In the genomic region with DNA sequence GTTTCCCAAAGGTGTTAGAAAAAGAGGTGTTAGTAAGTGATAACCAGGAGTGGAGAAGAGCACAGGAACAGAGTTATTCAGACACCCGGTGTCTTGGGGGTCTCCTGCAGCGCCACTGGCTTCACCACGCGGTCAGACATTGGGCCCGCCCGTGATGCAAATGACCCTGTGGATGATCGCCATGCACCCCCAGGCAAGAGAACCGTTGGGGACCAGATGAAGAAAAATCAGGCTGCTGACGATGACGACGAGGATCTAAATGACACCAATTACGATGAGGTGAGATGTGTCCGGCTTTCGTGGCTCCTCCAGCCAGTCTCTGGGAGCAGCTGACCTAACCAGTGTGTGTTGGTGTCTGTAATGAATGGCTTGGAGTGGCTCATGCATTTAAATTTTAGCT, we compare ENCODE assay signal across 16 cellular contexts. TPM values are rescaled to one million over a fixed set of nuclear protein-coding genes. Genes with fewer than 3 reads are reported as not detected.
DNase-seq lines count a peak whose midpoint lies in the region; ATAC-seq and TF ChIP-seq lines count a peak whose summit lies in the region.
"Had no signal": no experiment of that assay in that cellular context is flagged by ENCODE, and none has a peak within 500 bp of the region (broad histone marks: within the 10 kb centered on the region; RNA-seq: fewer than 3 reads in every experiment).

No MANE protein-coding gene starts in this region.

- H3K56ac ChIP-seq in H9 (ENCODE audit: insufficient read length, low read depth, low read length) = no peak overlapping the region

- no peaks in the 10 kb centered on the region for H3K9me3 ChIP-seq in H9 (ENCODE audit: control insufficient read depth, low read depth, low read length)

- no peak overlapping the region for H3K18ac ChIP-seq in H9 (ENCODE audit: insufficient read length, low read depth, low read length)

- peaks cover 4% of the 10 kb centered on the region; the same call in 1 of the 2 replicates for H3K79me2 ChIP-seq in H9 (ENCODE audit: insufficient read depth, low read length)

- TF ChIP-seq CTCF in H9 (conservative IDR thresholded peaks at IDR 0.05) = no peak
- TF ChIP-seq CTCF in nephron progenitor cell (IDR thresholded peaks at IDR 0.05) = no peak

- no peak overlapping the region for H3K9ac ChIP-seq in H9 (ENCODE audit: extremely low read depth, insufficient read length, low read length)
- H3K9ac ChIP-seq: KMS-11 had no signal

- no peaks in the 10 kb centered on the region for H3K27me3 Mint-ChIP-seq in activated CD4-positive, alpha-beta T cell treated with anti-CD3 and anti-CD28 coated beads, Interleukin-2, amount 10 ng/mL, durations not matched to agents 24 days and 14 days
- H3K27me3 Mint-ChIP-seq in H9 (ENCODE audit: low read depth) (0 out of 2 replicates have a peak, but pooled peaks cover 1% of the 10 kb centered on the region), nephron progenitor cell (ENCODE audit: low read depth, poor library complexity) (peaks cover 24% of the 10 kb centered on the region)
- no peaks in the 10 kb centered on the region for H3K27me3 Mint-ChIP-seq in activated naive CD8-positive, alpha-beta T cell treated with anti-CD3 and anti-CD28 coated beads, Interleukin-2, amount 10 ng/mL, durations not matched to agents 7 days and 5 days

- H3K4ac ChIP-seq in H9 (ENCODE audit: low read depth, low read length) = no peak overlapping the region

- intact Hi-C loops in activated CD4-positive, alpha-beta T cell treated with anti-CD3 and anti-CD28 coated beads, Interleukin-2, amount 10 ng/mL, durations not matched to agents 24 days and 14 days (cut with micrococcal nuclease) = loop anchor here (5.0 kb wide), 1 partner anchor 139 kb away; no protein-coding TSS in a partner anchor

- H2BK12ac ChIP-seq in H9 (ENCODE audit: insufficient read length, low read depth, low read length) = no peak overlapping the region

- DNase-seq in activated CD4-positive, alpha-beta T cell treated with anti-CD3 and anti-CD28 coated beads, Interleukin-2, amount 10 ng/mL, durations not matched to agents 24 days and 14 days = no peak
- DNase-seq in activated CD4-positive, alpha-beta T cell treated with anti-CD3 and anti-CD28 coated beads for 1 hour = no peak
- no peak for DNase-seq in H9
- DNase-seq in activated naive CD8-positive, alpha-beta T cell treated with anti-CD3 and anti-CD28 coated beads, Interleukin-2, amount 10 ng/mL, durations not matched to agents 7 days and 5 days = no peak
- DNase-seq in nephron progenitor cell = no peak
- no peak for DNase-seq in NCI-H1092 (lab: John Stamatoyannopoulos, UW)
- no peak for DNase-seq in C1 segment of cervical spinal cord (lab: John Stamatoyannopoulos, UW)
- DNase-seq: activated CD4-positive, alpha-beta T cell treated with anti-CD3 and anti-CD28 coated beads, Interleukin-2, amount 50 U/mL, for 1 hour; activated naive CD4-positive, alpha-beta T cell treated with anti-CD3 and anti-CD28 coated beads, Interleukin-2, amount 50 U/mL, for 16 hours; caudate nucleus; H7; NCI-H524; nucleus accumbens; stimulated activated naive CD4-positive, alpha-beta T cell had no signal

- peaks cover 16% of the 10 kb centered on the region for H3K23me2 ChIP-seq in H9 (ENCODE audit: insufficient read length, low read depth, low read length, poor library complexity, severe bottlenecking)

- H4K5ac ChIP-seq in H9 (ENCODE audit: insufficient read length, low read depth, low read length) = no peak overlapping the region

- H2BK15ac ChIP-seq in H9 (ENCODE audit: low read depth, low read length) = no peak overlapping the region

- ATAC-seq in activated naive CD8-positive, alpha-beta T cell treated with anti-CD3 and anti-CD28 coated beads, Interleukin-2, amount 10 ng/mL, durations not matched to agents 7 days and 5 days (ENCODE audit: low read depth) = no peak
- ATAC-seq in GM21360 (IDR thresholded peaks at IDR 0.05; ENCODE audit: unreplicated experiment) = no peak

- no peak overlapping the region for H4K8ac ChIP-seq in H9 (replicated peaks; ENCODE audit: insufficient read length, low read depth, low read length)

- peaks cover 10% of the 10 kb centered on the region for H3K79me1 ChIP-seq in H9 (ENCODE audit: insufficient read depth, low read depth, low read length, poor library complexity, severe bottlenecking)

- H2BK20ac ChIP-seq in H9 (ENCODE audit: low read depth, low read length, poor library complexity, severe bottlenecking) = no peak overlapping the region

- H4K20me1 ChIP-seq in H9 (ENCODE audit: control insufficient read depth, insufficient read depth, insufficient read length) = no peaks in the 10 kb centered on the region

- no peak overlapping the region for H3K14ac ChIP-seq in H9 (ENCODE audit: insufficient read depth, low read length)

- H3K27ac Mint-ChIP-seq in activated CD4-positive, alpha-beta T cell treated with anti-CD3 and anti-CD28 coated beads, Interleukin-2, amount 10 ng/mL, durations not matched to agents 24 days and 14 days = no peak overlapping the region
- peak overlapping the region in 1 of 3 experiments; percentile 26; a peak in 1 of 7 replicates for H3K27ac Mint-ChIP-seq in H9
- H3K27ac Mint-ChIP-seq in activated naive CD8-positive, alpha-beta T cell treated with anti-CD3 and anti-CD28 coated beads, Interleukin-2, amount 10 ng/mL, durations not matched to agents 7 days and 5 days = peak overlapping the region; percentile 59
- no peak overlapping the region for H3K27ac Mint-ChIP-seq in nephron progenitor cell

- H3K4me1 Mint-ChIP-seq in activated CD4-positive, alpha-beta T cell treated with anti-CD3 and anti-CD28 coated beads, Interleukin-2, amount 10 ng/mL, durations not matched to agents 24 days and 14 days = peaks cover 43% of the 10 kb centered on the region
- H3K4me1 Mint-ChIP-seq in H9 (peaks cover 26 to 27% of the 10 kb centered on the region in 2 experiments), nephron progenitor cell (peaks cover 43% of the 10 kb centered on the region)
- H3K4me1 Mint-ChIP-seq in activated naive CD8-positive, alpha-beta T cell treated with anti-CD3 and anti-CD28 coated beads, Interleukin-2, amount 10 ng/mL, durations not matched to agents 7 days and 5 days = peaks cover 34% of the 10 kb centered on the region

- H3K4me3 Mint-ChIP-seq in activated CD4-positive, alpha-beta T cell treated with anti-CD3 and anti-CD28 coated beads, Interleukin-2, amount 10 ng/mL, durations not matched to agents 24 days and 14 days = peak overlapping the region; percentile 40
- peak overlapping the region; percentile 67 to 93; a peak in 3 of 5 replicates for H3K4me3 Mint-ChIP-seq in H9
- peak overlapping the region; percentile 13 for H3K4me3 Mint-ChIP-seq in activated naive CD8-positive, alpha-beta T cell treated with anti-CD3 and anti-CD28 coated beads, Interleukin-2, amount 10 ng/mL, durations not matched to agents 7 days and 5 days
- peak overlapping the region; percentile 95 for H3K4me3 Mint-ChIP-seq in nephron progenitor cell

- H3T11ph ChIP-seq in H9 (ENCODE audit: low read length) = no peak overlapping the region

- no peak overlapping the region for H4K91ac ChIP-seq in H9 (ENCODE audit: insufficient read length, low read depth, low read length)

- no peak overlapping the region for H2BK120ac ChIP-seq in H9 (ENCODE audit: low read depth, low read length, poor library complexity, severe bottlenecking)

- no peaks in the 10 kb centered on the region for H3K9me3 Mint-ChIP-seq in activated CD4-positive, alpha-beta T cell treated with anti-CD3 and anti-CD28 coated beads, Interleukin-2, amount 10 ng/mL, durations not matched to agents 24 days and 14 days
- H3K9me3 Mint-ChIP-seq in H9 (no peaks in the 10 kb centered on the region), nephron progenitor cell (no peaks in the 10 kb centered on the region)
- no peaks in the 10 kb centered on the region for H3K9me3 Mint-ChIP-seq in activated naive CD8-positive, alpha-beta T cell treated with anti-CD3 and anti-CD28 coated beads, Interleukin-2, amount 10 ng/mL, durations not matched to agents 7 days and 5 days

- H2BK5ac ChIP-seq in H9 (ENCODE audit: insufficient read length, low read length) = no peak overlapping the region

- peaks cover 3% of the 10 kb centered on the region; the same call in 1 of the 2 replicates for H3K4me1 ChIP-seq in H9 (ENCODE audit: insufficient read depth, low read length)

- H2AK5ac ChIP-seq in H9 (ENCODE audit: insufficient read length, low read length) = no peak overlapping the region

- no peak overlapping the region for H3K23ac ChIP-seq in H9 (ENCODE audit: insufficient read length, low read depth, low read length)

- POLR2A ChIA-PET in activated naive CD8-positive, alpha-beta T cell treated with anti-CD3 and anti-CD28 coated beads, Interleukin-2, amount 10 ng/mL, durations not matched to agents 7 days and 5 days (lab: Charles Lee) = interaction anchor here (0.6 kb wide), 1 partner anchor 102 kb away, joined by 4 read pairs; no protein-coding TSS in a partner anchor

- no CpG with 5 or more reads among the region's 14 CpGs for WGBS in H9 (ENCODE audit: extremely low coverage, insufficient read length, low lambda C conversion rate)

- H3K27ac ChIP-seq in H9 (ENCODE audit: insufficient read length, low read depth, low read length) = no peak overlapping the region
- H3K27ac ChIP-seq: KMS-11 had no signal

- no peaks in the 10 kb centered on the region for H3K27me3 ChIP-seq in H9 (ENCODE audit: insufficient read depth, low read length)

- H3K36me3 Mint-ChIP-seq in activated CD4-positive, alpha-beta T cell treated with anti-CD3 and anti-CD28 coated beads, Interleukin-2, amount 10 ng/mL, durations not matched to agents 24 days and 14 days (ENCODE audit: low read depth) = peaks cover 44% of the 10 kb centered on the region
- H3K36me3 Mint-ChIP-seq in H9 (ENCODE audit: insufficient read depth in 1 of 3, low read depth in 3 of 3) = peaks cover 22 to 52% (median 45%) of the 10 kb centered on the region in 3 experiments
- H3K36me3 Mint-ChIP-seq in activated naive CD8-positive, alpha-beta T cell treated with anti-CD3 and anti-CD28 coated beads, Interleukin-2, amount 10 ng/mL, durations not matched to agents 7 days and 5 days = peaks cover 25% of the 10 kb centered on the region
- peaks cover 49% of the 10 kb centered on the region for H3K36me3 Mint-ChIP-seq in nephron progenitor cell (ENCODE audit: low read depth)

- no peak overlapping the region for H3K4me2 ChIP-seq in H9 (ENCODE audit: insufficient read depth, insufficient read length, low read length)

- H2AFZ ChIP-seq in H9 (ENCODE audit: low read length) = no peak overlapping the region

RNA-seq across cellular contexts. Expression of a gene that starts 2.0 kb away (rescaled TPM):
- 79.5 and 81.3 TPM in 2 replicates for total RNA-seq in activated CD4-positive, alpha-beta T cell treated with anti-CD3 and anti-CD28 coated beads, Interleukin-2, amount 10 ng/mL, durations not matched to agents 24 days and 14 days
- 87.9 and 91.3 TPM in 2 replicates for total RNA-seq in H9 (2021)
- 10 to 100 TPM; 76.7 to 78.4 TPM for total RNA-seq in activated naive CD8-positive, alpha-beta T cell treated with anti-CD3 and anti-CD28 coated beads, Interleukin-2, amount 10 ng/mL, durations not matched to agents 7 days and 5 days

RNA-seq across cellular contexts. Expression of a gene that starts 3.5 kb away (rescaled TPM):
- 34.4 and 37.5 TPM in 2 replicates for total RNA-seq in activated CD4-positive, alpha-beta T cell treated with anti-CD3 and anti-CD28 coated beads, Interleukin-2, amount 10 ng/mL, durations not matched to agents 24 days and 14 days
- 5.2 and 5.7 TPM in 2 replicates for total RNA-seq in H9 (2021)
- 10 to 100 TPM; 16.2 to 18.8 TPM for total RNA-seq in activated naive CD8-positive, alpha-beta T cell treated with anti-CD3 and anti-CD28 coated beads, Interleukin-2, amount 10 ng/mL, durations not matched to agents 7 days and 5 days

RNA-seq across cellular contexts. Expression of a gene that starts 13.2 kb away (rescaled TPM):
- total RNA-seq in activated CD4-positive, alpha-beta T cell treated with anti-CD3 and anti-CD28 coated beads, Interleukin-2, amount 10 ng/mL, durations not matched to agents 24 days and 14 days = 26.0 and 26.9 TPM in 2 replicates
- 43.8 and 46.0 TPM in 2 replicates for total RNA-seq in H9 (2021)
- 10 to 100 TPM; 15.4 TPM for total RNA-seq in activated naive CD8-positive, alpha-beta T cell treated with anti-CD3 and anti-CD28 coated beads, Interleukin-2, amount 10 ng/mL, durations not matched to agents 7 days and 5 days

RNA-seq across cellular contexts. Expression of a gene that starts 26.7 kb away (rescaled TPM):
- total RNA-seq in activated CD4-positive, alpha-beta T cell treated with anti-CD3 and anti-CD28 coated beads, Interleukin-2, amount 10 ng/mL, durations not matched to agents 24 days and 14 days = 48.1 and 49.5 TPM in 2 replicates
- total RNA-seq in H9 (2021) = 35.6 and 40.9 TPM in 2 replicates
- 10 to 100 TPM; 45.0 to 48.4 TPM for total RNA-seq in activated naive CD8-positive, alpha-beta T cell treated with anti-CD3 and anti-CD28 coated beads, Interleukin-2, amount 10 ng/mL, durations not matched to agents 7 days and 5 days

RNA-seq across cellular contexts. Expression of a gene that starts 53.0 kb away (rescaled TPM):
- total RNA-seq in activated CD4-positive, alpha-beta T cell treated with anti-CD3 and anti-CD28 coated beads, Interleukin-2, amount 10 ng/mL, durations not matched to agents 24 days and 14 days = 5.5 and 6.8 TPM in 2 replicates
- 1.3 and 2.2 TPM in 2 replicates for total RNA-seq in H9 (2021)
- 1 to 10 TPM; 9.7 to 9.8 TPM for total RNA-seq in activated naive CD8-positive, alpha-beta T cell treated with anti-CD3 and anti-CD28 coated beads, Interleukin-2, amount 10 ng/mL, durations not matched to agents 7 days and 5 days

Comparison
In these comparisons a context has a peak if more than half of its experiments do, and no peak if none do; other contexts are left out.
1. H3K4me3 Mint-ChIP-seq: peak in every context shown above with its lines; median percentile 95 in nephron progenitor cell; 80 in H9; 40 in activated CD4-positive, alpha-beta T cell treated with anti-CD3 and anti-CD28 coated beads, Interleukin-2, amount 10 ng/mL, durations not matched to agents 24 days and 14 days; 13 in activated naive CD8-positive, alpha-beta T cell treated with anti-CD3 and anti-CD28 coated beads, Interleukin-2, amount 10 ng/mL, durations not matched to agents 7 days and 5 days.